In the genomic region with DNA sequence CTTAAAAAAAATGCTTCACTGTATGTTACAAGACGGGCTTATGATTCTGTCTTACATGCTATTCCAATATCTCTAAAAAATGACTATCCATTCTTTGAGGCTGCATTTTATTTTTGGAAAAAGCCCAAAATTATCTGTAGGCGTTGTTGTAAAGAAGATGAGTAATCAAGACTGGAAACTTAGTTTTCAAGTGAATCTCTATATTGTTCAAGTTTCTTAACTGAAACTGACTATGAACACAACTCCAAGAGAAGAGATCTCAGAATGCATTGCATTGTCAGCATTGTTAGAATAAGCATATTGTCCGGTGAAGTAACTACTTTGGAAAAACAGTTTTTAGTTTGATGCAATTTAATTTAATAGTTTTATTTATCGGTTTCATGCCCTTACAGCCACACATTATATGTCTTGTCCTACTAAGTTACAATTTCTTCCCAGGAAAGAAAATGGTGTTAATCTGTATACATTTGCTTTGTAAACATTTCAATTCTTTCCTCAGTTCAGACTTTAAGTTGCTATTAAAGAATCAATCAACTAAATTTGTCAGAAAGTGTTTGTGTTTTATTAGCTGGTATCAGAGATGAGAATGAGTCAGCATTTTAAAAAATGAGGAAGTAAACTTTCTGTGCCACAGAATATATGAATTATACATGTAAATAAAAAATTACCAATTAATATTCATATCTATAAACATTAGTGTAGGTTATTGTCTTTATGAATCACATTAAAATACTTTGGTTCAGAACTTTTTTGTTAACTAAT, we compare ENCODE assay signal across 22 cellular contexts.
A peak's percentile ranks its signal among the peaks of the same experiment; 100 is the strongest.
DNase-seq lines count a peak whose midpoint lies in the region; ATAC-seq, FAIRE-seq and TF ChIP-seq lines count a peak whose summit lies in the region.
"Had no signal": no experiment of that assay in that cellular context is flagged by ENCODE, and none has a peak within 500 bp of the region (broad histone marks: within the 10 kb centered on the region; RNA-seq: fewer than 3 reads in every experiment).

No MANE protein-coding gene starts in this region.

- RAD21 ChIA-PET in GM12878 (lab: Charles Lee; ENCODE audit: unreplicated experiment), result interaction anchor here (0.8 to 1.1 kb wide), 4 partner anchors 45 to 82 kb away, joined by 3 to 4 read pairs (median 4); partner anchors contain the start of gene LMO3

- WGBS in GM12878 (ENCODE audit: insufficient coverage, insufficient replicate concordance, low lambda C conversion rate, missing lambda C conversion rate), result 70% methylated on average over 4 of the region's 4 CpGs
- WGBS in mesenchymal stem cell, result no CpG with 5 or more reads among the region's 4 CpGs

- H2BK120ac ChIP-seq in mesenchymal stem cell (ENCODE audit: low read depth, low read length), result no peak overlapping the region

- H3K27me3 ChIP-seq in GM12878 (replicated peaks in 1 of 2; ENCODE audit: control insufficient read depth in 2 of 2, insufficient read depth in 2 of 2, low read length in 1 of 2), result no peaks in the 10 kb centered on the region
- H3K27me3 ChIP-seq in mesenchymal stem cell (ENCODE audit: control insufficient read depth in 1 of 2, insufficient read depth in 1 of 2, low read length in 2 of 2), result no peaks in the 10 kb centered on the region
- H3K27me3 ChIP-seq: brain microvascular endothelial cell had no signal

- no peak overlapping the region for H3K14ac ChIP-seq in mesenchymal stem cell (ENCODE audit: low read length in 2 of 2)

- H3K4me1 ChIP-seq in GM12878 (ENCODE audit: control insufficient read depth, insufficient read depth, low read length) (no peaks in the 10 kb centered on the region), mesenchymal stem cell (ENCODE audit: control insufficient read depth, insufficient read depth, low read depth, low read length) (no peaks in the 10 kb centered on the region)

- H3K9me3 ChIP-seq in GM12878 (replicated peaks; ENCODE audit: control insufficient read depth, insufficient read depth, low read length), result no peaks in the 10 kb centered on the region
- no peaks in the 10 kb centered on the region for H3K9me3 ChIP-seq in mesenchymal stem cell (ENCODE audit: control insufficient read depth, low read length)

- no peak overlapping the region for H2AK5ac ChIP-seq in mesenchymal stem cell (ENCODE audit: low read length, severe bottlenecking)

- H3K4me3 ChIP-seq in GM12878, result no peak overlapping the region
- H3K4me3 ChIP-seq in mesenchymal stem cell (ENCODE audit: insufficient read depth in 1 of 2, low read depth in 1 of 2, low read length in 2 of 2), result no peak overlapping the region

- SMC1A ChIA-PET in GM12878 (lab: Charles Lee; ENCODE audit: uncharacterized antibody, unreplicated experiment), result interaction anchor here (0.7 to 1.6 kb wide), 7 partner anchors 19 to 227 kb away, joined by 3 to 10 read pairs (median 4); no protein-coding TSS in a partner anchor

- in situ Hi-C loops in GM12878 (cut with MboI), result no loop called here

- ATAC-seq in HG03378 (IDR thresholded peaks at IDR 0.05; ENCODE audit: unreplicated experiment) (peak; percentile 54), GM12878 (peak; percentile 61), GM21619 (IDR thresholded peaks at IDR 0.05; ENCODE audit: unreplicated experiment) (no peak)
- ATAC-seq: activated naive CD8-positive, alpha-beta T cell treated with anti-CD3 and anti-CD28 coated beads, Interleukin-2, amount 50 U/mL, for 24 hours; naive thymus-derived CD4-positive, alpha-beta T cell; T-cell had no signal

- POLR2A ChIA-PET in GM12878 (lab: Charles Lee), result interaction anchor here (1.0 kb wide), 2 partner anchors 11 to 13 kb away, joined by 3 read pairs; no protein-coding TSS in a partner anchor

- H3K23ac ChIP-seq in mesenchymal stem cell (ENCODE audit: low read length in 2 of 2), result no peak overlapping the region

- FAIRE-seq in GM12878 (lab: Jason Lieb, UNC), result no peak
- FAIRE-seq: endometrium, GM12892, H1, keratinocyte, TTC549 had no signal

- CTCF ChIA-PET in GM12878 (lab: Yijun Ruan, JAX), result interaction anchor here (1.3 kb wide), 1 partner anchor 14 kb away, joined by 3 read pairs; no protein-coding TSS in a partner anchor

- no peak overlapping the region for H4K8ac ChIP-seq in mesenchymal stem cell (ENCODE audit: low read length)

- no peak overlapping the region for H3K4ac ChIP-seq in mesenchymal stem cell (ENCODE audit: low read depth in 1 of 2, low read length in 2 of 2)

- TF ChIP-seq POLR2A in GM12878 (IDR thresholded peaks at IDR 0.05; ENCODE audit: low read depth, low read length), result no peak

- no peak overlapping the region for H3K18ac ChIP-seq in mesenchymal stem cell (ENCODE audit: low read depth in 1 of 2, low read length in 2 of 2)

- no peak overlapping the region for H2BK12ac ChIP-seq in mesenchymal stem cell (ENCODE audit: low read length in 2 of 2)

- TF ChIP-seq EP300 in GM12878 (IDR thresholded peaks at IDR 0.05; ENCODE audit: borderline replicate concordance in 1 of 2, control insufficient read depth in 1 of 2, low read depth in 2 of 2, low read length in 2 of 2), result no peak

- BruUV-seq in GM12878 (replicated peaks; lab: Mats Ljungman, UMichigan), result no TSS peak

- H4K20me1 ChIP-seq in GM12878 (ENCODE audit: control insufficient read depth, insufficient read depth), result no peaks in the 10 kb centered on the region

- no peak for TF ChIP-seq CTCF in GM12878 (IDR thresholded peaks at IDR 0.05 in 2 of 3, conservative IDR thresholded peaks at IDR 0.05 in 1 of 3; ENCODE audit: control insufficient read depth in 2 of 3, extremely low read depth in 1 of 3, insufficient read depth in 1 of 3, low read depth in 3 of 3, low read length in 3 of 3)

- H2BK15ac ChIP-seq in mesenchymal stem cell (ENCODE audit: low read depth, poor library complexity, severe bottlenecking), result no peak overlapping the region

- DNase-seq in DMS53 treated with DMSO at 0.1 percent for 48 hours (lab: John Stamatoyannopoulos, UW; ENCODE audit: unreplicated experiment) (peak; percentile 71), GM12878 (ENCODE audit: low read depth, low spot score) (no peak), mesenchymal stem cell (no peak), posterior vena cava (ENCODE audit: low spot score) (no peak)
- DNase-seq in stimulated activated CD4-positive, alpha-beta T cell treated with anti-CD3 and anti-CD28 coated beads, Interleukin-1b, Interleukin-23, amount 100 ng/mL, for 48 hours, result no peak
- DNase-seq: activated CD4-positive, alpha-beta T cell treated with anti-CD3 and anti-CD28 coated beads, Interleukin-2, amount 50 U/mL, for 1 hour; activated CD8-positive, alpha-beta memory T cell treated with anti-CD3 and anti-CD28 coated beads, Interleukin-2, amount 50 U/mL, for 4 hours; activated naive CD8-positive, alpha-beta T cell treated with anti-CD3 and anti-CD28 coated beads, Interleukin-2, amount 50 U/mL, for 24 hours; brain microvascular endothelial cell; CD4-positive, alpha-beta T cell; hippocampal formation; naive thymus-derived CD4-positive, alpha-beta T cell; NCI-H146; NCI-H524; T-cell had no signal

- H2BK5ac ChIP-seq in mesenchymal stem cell (ENCODE audit: low read depth, low read length, poor library complexity, severe bottlenecking), result no peak overlapping the region

- intact Hi-C loops in GM12878 (cut with micrococcal nuclease; ENCODE audit: unreplicated experiment) (no loop called here), posterior vena cava (cut with DNase I) (no loop called here)

- H2AFZ ChIP-seq in GM12878 (ENCODE audit: control insufficient read depth, low read depth, low read length) (no peak overlapping the region), mesenchymal stem cell (ENCODE audit: low read depth, low read length) (no peak overlapping the region)

- H4K91ac ChIP-seq in mesenchymal stem cell (ENCODE audit: low read length), result no peak overlapping the region

- no peak overlapping the region for H3K4me2 ChIP-seq in GM12878 (ENCODE audit: control insufficient read depth, insufficient read depth)
- no peak overlapping the region for H3K4me2 ChIP-seq in mesenchymal stem cell (ENCODE audit: low read length, poor library complexity, severe bottlenecking)

- no peaks in the 10 kb centered on the region for H3K79me2 ChIP-seq in GM12878 (ENCODE audit: control insufficient read depth, insufficient read depth, low read length)

- no peak for TF ChIP-seq RAD21 in GM12878 (IDR thresholded peaks at IDR 0.05; ENCODE audit: insufficient read depth, low read depth, low read length)

- H3K9ac ChIP-seq in GM12878 (ENCODE audit: control insufficient read depth, insufficient read depth, low read length) (no peak overlapping the region), mesenchymal stem cell (ENCODE audit: low read length) (peak overlapping the region; percentile 13)

- H3K27ac ChIP-seq in GM12878 (ENCODE audit: control insufficient read depth, insufficient read depth), result no peak overlapping the region
- H3K27ac ChIP-seq in mesenchymal stem cell (ENCODE audit: low read length, poor library complexity, severe bottlenecking), result no peak overlapping the region
- H3K27ac ChIP-seq: brain microvascular endothelial cell had no signal

- H3K79me1 ChIP-seq in mesenchymal stem cell (replicated peaks; ENCODE audit: low read length, poor library complexity, severe bottlenecking), result no peaks in the 10 kb centered on the region

- no peaks in the 10 kb centered on the region for H3K36me3 ChIP-seq in GM12878 (ENCODE audit: control insufficient read depth in 2 of 2, insufficient read depth in 2 of 2, low read length in 1 of 2)
- no peaks in the 10 kb centered on the region for H3K36me3 ChIP-seq in mesenchymal stem cell (ENCODE audit: control insufficient read depth in 1 of 2, insufficient read depth in 2 of 2, low read depth in 1 of 2, low read length in 2 of 2)
- H3K36me3 ChIP-seq: brain microvascular endothelial cell had no signal

TF ChIP-seq in GM12878, 131 proteins besides CTCF, POLR2A, EP300 and RAD21 (continues in another document):
- TF ChIP-seq, protein P1, sequence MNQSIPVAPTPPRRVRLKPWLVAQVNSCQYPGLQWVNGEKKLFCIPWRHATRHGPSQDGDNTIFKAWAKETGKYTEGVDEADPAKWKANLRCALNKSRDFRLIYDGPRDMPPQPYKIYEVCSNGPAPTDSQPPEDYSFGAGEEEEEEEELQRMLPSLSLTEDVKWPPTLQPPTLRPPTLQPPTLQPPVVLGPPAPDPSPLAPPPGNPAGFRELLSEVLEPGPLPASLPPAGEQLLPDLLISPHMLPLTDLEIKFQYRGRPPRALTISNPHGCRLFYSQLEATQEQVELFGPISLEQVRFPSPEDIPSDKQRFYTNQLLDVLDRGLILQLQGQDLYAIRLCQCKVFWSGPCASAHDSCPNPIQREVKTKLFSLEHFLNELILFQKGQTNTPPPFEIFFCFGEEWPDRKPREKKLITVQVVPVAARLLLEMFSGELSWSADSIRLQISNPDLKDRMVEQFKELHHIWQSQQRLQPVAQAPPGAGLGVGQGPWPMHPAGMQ (IDR thresholded peaks at IDR 0.05; ENCODE audit: borderline replicate concordance), result no peak
- TF ChIP-seq ZBED1 (IDR thresholded peaks at IDR 0.05; ENCODE audit: borderline replicate concordance), result no peak
- no peak for TF ChIP-seq SMAD1 (IDR thresholded peaks at IDR 0.05; ENCODE audit: low read depth, partially characterized antibody)
- TF ChIP-seq BACH1 (IDR thresholded peaks at IDR 0.05; ENCODE audit: borderline replicate concordance), result peak; percentile 79; the same call in 1 of the 2 replicates
